In the genomic region with DNA sequence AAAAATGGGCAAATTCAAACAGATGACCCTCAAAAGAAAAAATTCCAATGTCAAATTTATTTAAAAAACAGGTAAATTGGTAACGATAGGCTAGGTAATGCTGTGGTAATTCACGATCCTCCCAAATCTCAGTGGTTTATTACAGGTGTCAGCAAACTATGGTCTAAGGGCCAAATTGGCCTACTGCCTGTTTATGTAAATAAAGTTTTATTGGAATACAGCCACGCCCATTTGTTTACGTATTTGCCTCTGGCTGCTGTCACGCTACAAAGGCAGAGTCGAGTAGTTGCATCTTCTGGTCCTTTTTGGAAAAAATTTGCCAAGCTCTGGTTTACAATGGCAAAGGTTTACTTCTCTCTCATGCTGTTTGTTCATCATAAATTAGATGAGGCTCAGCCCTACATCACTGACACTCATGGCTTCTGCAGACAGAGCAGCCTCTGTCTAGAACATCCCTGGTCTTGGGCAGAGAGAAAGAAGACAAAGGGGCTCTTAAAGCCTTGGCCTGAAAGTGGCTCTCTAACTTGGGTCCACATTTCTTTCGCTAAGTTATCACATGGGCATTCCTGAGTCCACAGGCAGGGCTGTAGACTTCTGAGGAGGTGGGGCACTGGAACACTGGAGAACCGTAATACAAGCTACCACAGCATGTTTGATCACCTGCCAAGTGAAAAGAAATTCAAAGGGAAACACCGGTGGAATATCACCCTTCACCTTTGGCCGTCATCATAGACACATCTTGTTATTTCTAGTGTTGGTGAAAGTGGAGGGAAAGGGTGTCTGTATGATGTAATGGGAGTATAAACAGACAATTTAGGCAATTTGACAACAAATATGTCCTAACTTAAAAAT, we compare ENCODE assay signal across 1 cellular context.
TF ChIP-seq lines count a peak whose summit lies in the region.

No MANE protein-coding gene starts in this region.

TF ChIP-seq in IMR-90, 13 proteins besides CTCF, POLR2A, EP300 and RAD21:
- TF ChIP-seq RCOR1 (IDR thresholded peaks at IDR 0.05; ENCODE audit: insufficient replicate concordance, low read length) (no peak), CEBPB (IDR thresholded peaks at IDR 0.05; ENCODE audit: low read depth, low read length) (no peak)
